18 cellular contexts compared by ENCODE assay signal in genomic region chr3:106829206-106829605, GRCh38.
DNase-seq lines count a peak whose midpoint lies in the region; ATAC-seq and TF ChIP-seq lines count a peak whose summit lies in the region.
"Had no signal": no experiment of that assay in that cellular context is flagged by ENCODE, and none has a peak within 500 bp of the region (broad histone marks: within the 10 kb centered on the region; RNA-seq: fewer than 3 reads in every experiment).

No MANE protein-coding gene starts in this region.

- no peak overlapping the region for H3K4me3 ChIP-seq in endodermal cell (ENCODE audit: low read length)
- H3K4me3 ChIP-seq: MG63, stomach had no signal

- H3K4me1 Mint-ChIP-seq in endodermal cell: peaks cover 56% of the 10 kb centered on the region
- peaks cover 5% of the 10 kb centered on the region for H3K4me1 Mint-ChIP-seq in nephron progenitor cell
- H3K4me1 Mint-ChIP-seq in activated T-helper 1 cell treated with anti-CD3 and anti-CD28 coated beads, Interleukin-12 subunit alpha, Interleukin-12 subunit beta, Interleukin-2, Interleukin-4 antibody, amounts not matched to agents 30 ng/mL and 10 ng/mL and 1 ng/mL, durations not matched to agents 14 hours and 24 hours and 36 hours (ENCODE audit: low read depth): peaks cover 5% of the 10 kb centered on the region

- ATAC-seq in GM18873 (IDR thresholded peaks at IDR 0.05; ENCODE audit: low FRiP score, unreplicated experiment): no peak
- no peak for ATAC-seq in HG03432 (IDR thresholded peaks at IDR 0.05; ENCODE audit: unreplicated experiment)
- ATAC-seq: activated T-cell treated with anti-CD3 and anti-CD28 coated beads, Interleukin-2, amount 50 U/mL, for 72 hours; naive thymus-derived CD4-positive, alpha-beta T cell had no signal

- peak; percentile 37 for DNase-seq in ELR (ENCODE audit: low read depth)
- peak; percentile 65 for DNase-seq in NCI-H226
- peak; percentile 67 for DNase-seq in endodermal cell
- DNase-seq in nephron progenitor cell: no peak
- no peak for DNase-seq in GM19238 (ENCODE audit: insufficient read length, low spot score)
- DNase-seq in activated T-helper 1 cell treated with anti-CD3 and anti-CD28 coated beads, Interleukin-12 subunit alpha, Interleukin-12 subunit beta, Interleukin-2, Interleukin-4 antibody, amounts not matched to agents 30 ng/mL and 10 ng/mL and 1 ng/mL, durations not matched to agents 14 hours and 24 hours and 36 hours (ENCODE audit: low spot score): no peak
- DNase-seq: activated CD4-positive, alpha-beta T cell treated with anti-CD3 and anti-CD28 coated beads, Interleukin-2, amount 50 U/mL, for 48 hours; activated T-cell treated with anti-CD3 and anti-CD28 coated beads, Interleukin-2, amount 50 U/mL, for 72 hours; amniotic stem cell; Caco-2; erythroblast; MG63; naive thymus-derived CD4-positive, alpha-beta T cell; NCI-H187 treated with DMSO at 0.1 percent for 48 hours; NCI-H526; stomach had no signal

- no peak overlapping the region for H3K27ac ChIP-seq in endodermal cell (ENCODE audit: low read depth, low read length)
- H3K27ac ChIP-seq: stomach had no signal

- 6% methylated on average over 3 of the region's 3 CpGs; no CpG with 5 or more reads in 1 of the 2 experiments for WGBS in endodermal cell (ENCODE audit: insufficient coverage in 1 of 2, insufficient read length in 1 of 2), 2 experiments

- H3K27ac Mint-ChIP-seq in endodermal cell (peak overlapping the region; percentile 50), nephron progenitor cell (peak overlapping the region; percentile 23)
- H3K27ac Mint-ChIP-seq in activated T-helper 1 cell treated with anti-CD3 and anti-CD28 coated beads, Interleukin-12 subunit alpha, Interleukin-12 subunit beta, Interleukin-2, Interleukin-4 antibody, amounts not matched to agents 30 ng/mL and 10 ng/mL and 1 ng/mL, durations not matched to agents 14 hours and 24 hours and 36 hours: no peak overlapping the region
- H3K27ac Mint-ChIP-seq: activated T-cell treated with anti-CD3 and anti-CD28 coated beads, Interleukin-2, amount 50 U/mL, for 72 hours; naive thymus-derived CD4-positive, alpha-beta T cell had no signal

- peaks cover 36% of the 10 kb centered on the region for H3K9me3 ChIP-seq in endodermal cell (ENCODE audit: control insufficient read depth, low read length)
- H3K9me3 ChIP-seq: Caco-2 had no signal

- TF ChIP-seq CTCF in endodermal cell (conservative IDR thresholded peaks at IDR 0.05) (no peak), nephron progenitor cell (IDR thresholded peaks at IDR 0.05) (no peak)

- H3K9me3 Mint-ChIP-seq in endodermal cell (peaks cover 30% of the 10 kb centered on the region), nephron progenitor cell (peaks cover 18% of the 10 kb centered on the region)
- H3K9me3 Mint-ChIP-seq in activated T-helper 1 cell treated with anti-CD3 and anti-CD28 coated beads, Interleukin-12 subunit alpha, Interleukin-12 subunit beta, Interleukin-2, Interleukin-4 antibody, amounts not matched to agents 30 ng/mL and 10 ng/mL and 1 ng/mL, durations not matched to agents 14 hours and 24 hours and 36 hours: peaks cover 17% of the 10 kb centered on the region

- H3K9ac ChIP-seq in endodermal cell (ENCODE audit: extremely low read depth, low read length, poor library complexity, severe bottlenecking): no peak overlapping the region

- intact Hi-C loops in activated T-helper 1 cell treated with anti-CD3 and anti-CD28 coated beads, Interleukin-12 subunit alpha, Interleukin-12 subunit beta, Interleukin-2, Interleukin-4 antibody, amounts not matched to agents 30 ng/mL and 10 ng/mL and 1 ng/mL, durations not matched to agents 14 hours and 24 hours and 36 hours (cut with micrococcal nuclease): no loop called here

- no peaks in the 10 kb centered on the region for H3K27me3 Mint-ChIP-seq in endodermal cell (ENCODE audit: insufficient read depth)
- no peaks in the 10 kb centered on the region for H3K27me3 Mint-ChIP-seq in nephron progenitor cell (ENCODE audit: low read depth, poor library complexity)
- H3K27me3 Mint-ChIP-seq in activated T-helper 1 cell treated with anti-CD3 and anti-CD28 coated beads, Interleukin-12 subunit alpha, Interleukin-12 subunit beta, Interleukin-2, Interleukin-4 antibody, amounts not matched to agents 30 ng/mL and 10 ng/mL and 1 ng/mL, durations not matched to agents 14 hours and 24 hours and 36 hours (ENCODE audit: insufficient read depth): peaks cover 5% of the 10 kb centered on the region

- H3K4me3 Mint-ChIP-seq in endodermal cell (no peak overlapping the region), nephron progenitor cell (no peak overlapping the region)
- no peak overlapping the region for H3K4me3 Mint-ChIP-seq in activated T-helper 1 cell treated with anti-CD3 and anti-CD28 coated beads, Interleukin-12 subunit alpha, Interleukin-12 subunit beta, Interleukin-2, Interleukin-4 antibody, amounts not matched to agents 30 ng/mL and 10 ng/mL and 1 ng/mL, durations not matched to agents 14 hours and 24 hours and 36 hours
- H3K4me3 Mint-ChIP-seq: activated T-cell treated with anti-CD3 and anti-CD28 coated beads, Interleukin-2, amount 50 U/mL, for 72 hours; naive thymus-derived CD4-positive, alpha-beta T cell had no signal

- H3K4me1 ChIP-seq in endodermal cell (ENCODE audit: control insufficient read depth, insufficient read depth, low read length): peaks cover 16% of the 10 kb centered on the region
- H3K4me1 ChIP-seq: Caco-2 had no signal

- peaks cover 18% of the 10 kb centered on the region for H3K36me3 Mint-ChIP-seq in endodermal cell (ENCODE audit: low read depth)
- H3K36me3 Mint-ChIP-seq in nephron progenitor cell (ENCODE audit: low read depth): peaks cover 11% of the 10 kb centered on the region
- H3K36me3 Mint-ChIP-seq in activated T-helper 1 cell treated with anti-CD3 and anti-CD28 coated beads, Interleukin-12 subunit alpha, Interleukin-12 subunit beta, Interleukin-2, Interleukin-4 antibody, amounts not matched to agents 30 ng/mL and 10 ng/mL and 1 ng/mL, durations not matched to agents 14 hours and 24 hours and 36 hours (ENCODE audit: low read depth): no peaks in the 10 kb centered on the region
- H3K36me3 Mint-ChIP-seq: naive thymus-derived CD4-positive, alpha-beta T cell had no signal

- H3K36me3 ChIP-seq in endodermal cell (ENCODE audit: control insufficient read depth, insufficient read depth, low read length): no peaks in the 10 kb centered on the region
- H3K36me3 ChIP-seq: MG63, stomach had no signal

- H3K27me3 ChIP-seq in endodermal cell (ENCODE audit: control insufficient read depth, insufficient read depth, low read length, poor library complexity, severe bottlenecking): no peaks in the 10 kb centered on the region
- H3K27me3 ChIP-seq: MG63, stomach had no signal

Comparison
In these comparisons a context has a peak if more than half of its experiments do, and no peak if none do; other contexts are left out.
1. DNase-seq: peak in ELR (single experiment), NCI-H226 (single experiment) and endodermal cell (single experiment); none in nephron progenitor cell (single experiment), GM19238 (single experiment) and activated T-helper 1 cell treated with anti-CD3 and anti-CD28 coated beads, Interleukin-12 subunit alpha, Interleukin-12 subunit beta, Interleukin-2, Interleukin-4 antibody, amounts not matched to agents 30 ng/mL and 10 ng/mL and 1 ng/mL, durations not matched to agents 14 hours and 24 hours and 36 hours (single experiment).